ENCODE assay signal across 5 cellular contexts in the genomic region with DNA sequence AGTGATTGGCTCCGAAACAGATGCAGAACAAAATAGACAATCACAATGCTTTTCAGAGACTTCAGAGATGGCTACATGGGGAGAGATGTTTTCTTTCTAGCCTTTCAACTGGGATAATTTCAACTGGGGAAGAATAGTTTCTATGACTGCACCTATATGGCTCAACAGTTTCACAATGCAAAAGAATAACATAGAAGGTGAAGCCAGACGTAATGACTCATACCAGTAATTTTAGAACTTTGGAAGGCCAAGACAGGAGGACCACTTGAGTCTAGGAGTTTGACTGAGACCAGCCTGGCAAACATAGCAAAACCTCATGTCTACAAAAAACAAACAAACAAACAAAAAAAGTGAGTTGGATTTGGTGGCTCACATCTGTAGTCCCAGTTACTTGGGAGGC.
"Had no signal": no experiment of that assay in that cellular context is flagged by ENCODE, and none has a peak within 500 bp of the region (broad histone marks: within the 10 kb centered on the region; RNA-seq: fewer than 3 reads in every experiment).

No MANE protein-coding gene starts in this region.

- H3K4me1 Mint-ChIP-seq: GM23338, H9 had no signal

- H3K4me3 ChIP-seq: GM23338 had no signal

- DNase-seq: H9, HCEC 1CT had no signal

- H2AFZ ChIP-seq: GM23338 had no signal

- H3K4me2 ChIP-seq: GM23338 had no signal

- H3K27ac Mint-ChIP-seq: GM23338, H9 had no signal

- H3K36me3 Mint-ChIP-seq: IgD-negative memory B cell had no signal

- H3K4me3 Mint-ChIP-seq: GM23338, H9, IgD-negative memory B cell had no signal

- ATAC-seq: GM23338, HepG2 had no signal
